23 cellular contexts compared by ENCODE assay signal in the genomic region with DNA sequence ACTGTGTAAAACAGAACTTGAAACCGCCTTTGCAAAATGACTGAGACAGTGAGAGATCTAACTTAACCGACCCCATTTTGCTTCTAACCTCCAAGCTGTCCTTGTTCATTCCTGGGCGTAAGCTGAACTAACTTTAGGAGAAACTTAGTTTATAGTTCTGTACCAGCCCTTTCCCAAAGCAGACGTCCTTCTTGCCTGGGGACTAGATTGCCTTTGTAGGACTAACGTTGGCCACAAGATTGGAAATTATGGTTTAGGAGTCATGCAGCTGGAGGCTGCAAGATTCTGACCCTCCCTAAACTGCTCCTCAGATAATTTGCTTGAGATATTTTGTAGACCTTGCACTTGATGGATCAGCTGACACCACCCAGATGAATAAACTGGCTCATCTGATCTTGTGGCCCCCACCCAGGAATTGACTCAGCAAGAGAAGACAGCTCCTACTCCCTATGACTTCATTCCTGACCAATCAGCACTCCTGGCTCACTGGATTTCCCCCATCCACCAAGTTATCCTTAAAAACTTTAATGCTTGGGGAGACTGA.
DNase-seq lines count a peak whose midpoint lies in the region; ATAC-seq, FAIRE-seq and TF ChIP-seq lines count a peak whose summit lies in the region.
"Had no signal": no experiment of that assay in that cellular context is flagged by ENCODE, and none has a peak within 500 bp of the region (broad histone marks: within the 10 kb centered on the region; RNA-seq: fewer than 3 reads in every experiment).

No MANE protein-coding gene starts in this region.

- H3K4me1 Mint-ChIP-seq in activated naive CD4-positive, alpha-beta T cell treated with anti-CD3 and anti-CD28 coated beads, Interleukin-2, amount 10 ng/mL, durations not matched to agents 7 days and 5 days, result no peaks in the 10 kb centered on the region
- H3K4me1 Mint-ChIP-seq: naive thymus-derived CD8-positive, alpha-beta T cell had no signal

- no peaks in the 10 kb centered on the region for H3K36me3 Mint-ChIP-seq in activated naive CD4-positive, alpha-beta T cell treated with anti-CD3 and anti-CD28 coated beads, Interleukin-2, amount 10 ng/mL, durations not matched to agents 7 days and 5 days
- peaks cover 0 to 11% of the 10 kb centered on the region in 2 donors for H3K36me3 Mint-ChIP-seq in activated naive CD4-positive, alpha-beta T cell treated with anti-CD3 and anti-CD28 coated beads, Interleukin-2, amount 50 U/mL, for 72 hours
- H3K36me3 Mint-ChIP-seq: naive thymus-derived CD8-positive, alpha-beta T cell; stimulated activated effector memory CD8-positive, alpha-beta T cell treated with anti-CD3 and anti-CD28 coated beads, Interleukin-12 subunit alpha, Interleukin-12 subunit beta, amount 100 ng/mL, for 72 hours had no signal

- no peak for DNase-seq in activated naive CD4-positive, alpha-beta T cell treated with anti-CD3 and anti-CD28 coated beads, Interleukin-2, amount 10 ng/mL, durations not matched to agents 7 days and 5 days
- DNase-seq in activated naive CD4-positive, alpha-beta T cell treated with anti-CD3 and anti-CD28 coated beads, Interleukin-2, amount 50 U/mL, for 72 hours (ENCODE audit: low spot score in 2 of 2), result no peak
- DNase-seq in amniotic epithelial cell (ENCODE audit: low read depth) (peak; percentile 94), fibroblast of villous mesenchyme (ENCODE audit: low read depth) (peak; percentile 36), stromal cell of bone marrow (ENCODE audit: low read depth) (peak; percentile 93), GM12891 (ENCODE audit: insufficient read length, low spot score) (no peak), DMS 273 treated with DMSO at 0.1 percent for 48 hours (lab: John Stamatoyannopoulos, UW) (no peak)
- DNase-seq in stimulated activated naive CD4-positive, alpha-beta T cell (lab: John Stamatoyannopoulos, UW), result no peak
- DNase-seq: activated CD4-positive, CD25-positive, alpha-beta regulatory T cell; activated effector memory CD4-positive, alpha-beta T cell treated with Interleukin-2 at 50 U/mL for 16 hours; amniotic stem cell; DMS53; glutamatergic neuron; lower lobe of right lung; naive thymus-derived CD8-positive, alpha-beta T cell; NCI-H187 treated with DMSO at 0.1 percent for 48 hours; NCI-H510A; upper lobe of left lung had no signal

- no peak overlapping the region for H3K4me3 ChIP-seq in fibroblast of villous mesenchyme (ENCODE audit: low read depth, low read length)
- H3K4me3 ChIP-seq: lower lobe of right lung, upper lobe of left lung had no signal

- no peak for FAIRE-seq in GM12891 (lab: Jason Lieb, UNC)
- FAIRE-seq: A204.1, GM19239 had no signal

- CTCF ChIA-PET in activated naive CD4-positive, alpha-beta T cell treated with anti-CD3 and anti-CD28 coated beads, Interleukin-2, amount 10 ng/mL, durations not matched to agents 7 days and 5 days (lab: Charles Lee), result no interaction called here

- H3K9me3 Mint-ChIP-seq in activated naive CD4-positive, alpha-beta T cell treated with anti-CD3 and anti-CD28 coated beads, Interleukin-2, amount 10 ng/mL, durations not matched to agents 7 days and 5 days, result no peaks in the 10 kb centered on the region
- H3K9me3 Mint-ChIP-seq in activated naive CD4-positive, alpha-beta T cell treated with anti-CD3 and anti-CD28 coated beads, Interleukin-2, amount 50 U/mL, for 72 hours, result peaks cover 0 to 11% of the 10 kb centered on the region in 2 donors
- H3K9me3 Mint-ChIP-seq: naive thymus-derived CD8-positive, alpha-beta T cell; stimulated activated effector memory CD8-positive, alpha-beta T cell treated with anti-CD3 and anti-CD28 coated beads, Interleukin-12 subunit alpha, Interleukin-12 subunit beta, amount 100 ng/mL, for 72 hours had no signal

- peak overlapping the region; percentile 2 for H3K27ac Mint-ChIP-seq in activated naive CD4-positive, alpha-beta T cell treated with anti-CD3 and anti-CD28 coated beads, Interleukin-2, amount 10 ng/mL, durations not matched to agents 7 days and 5 days
- H3K27ac Mint-ChIP-seq in activated naive CD4-positive, alpha-beta T cell treated with anti-CD3 and anti-CD28 coated beads, Interleukin-2, amount 50 U/mL, for 72 hours, result no peak overlapping the region
- H3K27ac Mint-ChIP-seq: naive thymus-derived CD8-positive, alpha-beta T cell; stimulated activated effector memory CD8-positive, alpha-beta T cell treated with anti-CD3 and anti-CD28 coated beads, Interleukin-12 subunit alpha, Interleukin-12 subunit beta, amount 100 ng/mL, for 72 hours had no signal

- no peak for TF ChIP-seq POLR2A in GM12891 (IDR thresholded peaks at IDR 0.05; ENCODE audit: low read depth, low read length)

- H3K4me3 Mint-ChIP-seq in activated naive CD4-positive, alpha-beta T cell treated with anti-CD3 and anti-CD28 coated beads, Interleukin-2, amount 10 ng/mL, durations not matched to agents 7 days and 5 days, result no peak overlapping the region
- H3K4me3 Mint-ChIP-seq: CD14-positive monocyte; naive thymus-derived CD8-positive, alpha-beta T cell; stimulated activated effector memory CD8-positive, alpha-beta T cell treated with anti-CD3 and anti-CD28 coated beads, Interleukin-12 subunit alpha, Interleukin-12 subunit beta, amount 100 ng/mL, for 72 hours had no signal

- no peaks in the 10 kb centered on the region for H3K27me3 Mint-ChIP-seq in activated naive CD4-positive, alpha-beta T cell treated with anti-CD3 and anti-CD28 coated beads, Interleukin-2, amount 10 ng/mL, durations not matched to agents 7 days and 5 days

- no peak for ATAC-seq in activated naive CD4-positive, alpha-beta T cell treated with anti-CD3 and anti-CD28 coated beads, Interleukin-2, amount 50 U/mL, for 72 hours
- ATAC-seq: lower lobe of right lung; naive thymus-derived CD8-positive, alpha-beta T cell; Right ventricle myocardium inferior; stimulated activated effector memory CD8-positive, alpha-beta T cell treated with anti-CD3 and anti-CD28 coated beads, Interleukin-12 subunit alpha, Interleukin-12 subunit beta, amount 100 ng/mL, for 72 hours had no signal

- no peak for TF ChIP-seq CTCF in fibroblast of villous mesenchyme (IDR thresholded peaks at IDR 0.05; ENCODE audit: insufficient read depth, low read depth, low read length)

TF ChIP-seq in GM12891, 5 proteins besides CTCF, POLR2A, EP300 and RAD21:
- TF ChIP-seq POLR2AphosphoS5 (IDR thresholded peaks at IDR 0.05; ENCODE audit: low read depth, low read length) (no peak), POU2F2 (IDR thresholded peaks at IDR 0.05; ENCODE audit: low read depth, low read length) (no peak), PAX5 (IDR thresholded peaks at IDR 0.05; ENCODE audit: insufficient read depth, low read length, severe bottlenecking) (no peak), TAF1 (IDR thresholded peaks at IDR 0.05; ENCODE audit: low read depth, low read length) (no peak), SPI1 (IDR thresholded peaks at IDR 0.05; ENCODE audit: low read depth, low read length) (no peak)

Comparison
In these comparisons a context has a peak if more than half of its experiments do, and no peak if none do; other contexts are left out.
1. DNase-seq: peak in amniotic epithelial cell (single experiment), fibroblast of villous mesenchyme (single experiment) and stromal cell of bone marrow (single experiment); none in activated naive CD4-positive, alpha-beta T cell treated with anti-CD3 and anti-CD28 coated beads, Interleukin-2, amount 10 ng/mL, durations not matched to agents 7 days and 5 days (single experiment), activated naive CD4-positive, alpha-beta T cell treated with anti-CD3 and anti-CD28 coated beads, Interleukin-2, amount 50 U/mL, for 72 hours (0 of 2), stimulated activated naive CD4-positive, alpha-beta T cell (0 of 6), GM12891 (single experiment) and DMS 273 treated with DMSO at 0.1 percent for 48 hours (single experiment).